Comparison of ENCODE assay signal across 13 cellular contexts in the genomic region with DNA sequence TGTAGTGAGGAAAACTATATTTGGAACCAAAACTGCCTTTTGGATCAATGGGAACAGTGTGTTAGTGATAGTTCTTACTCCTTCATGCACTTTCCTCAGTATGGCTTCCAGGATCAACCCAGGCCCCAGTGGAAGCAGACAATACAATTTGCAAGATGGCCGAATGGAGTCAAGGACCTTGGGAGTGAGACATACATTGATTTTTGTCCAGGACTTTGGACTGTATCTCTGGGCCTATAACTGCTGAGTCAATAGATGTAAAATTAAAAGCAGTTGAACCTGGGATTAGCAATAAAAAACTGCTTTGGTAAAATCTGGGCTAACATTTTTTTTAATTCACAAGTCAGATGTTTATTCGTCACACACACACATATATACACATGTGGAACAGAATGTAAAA. TPM values are rescaled to one million over a fixed set of nuclear protein-coding genes. Genes with fewer than 3 reads are reported as not detected.
DNase-seq lines count a peak whose midpoint lies in the region; ATAC-seq lines count a peak whose summit lies in the region.
"Had no signal": no experiment of that assay in that cellular context is flagged by ENCODE, and none has a peak within 500 bp of the region (broad histone marks: within the 10 kb centered on the region; RNA-seq: fewer than 3 reads in every experiment).

No MANE protein-coding gene starts in this region.

- H3K27ac Mint-ChIP-seq in activated CD4-positive, alpha-beta T cell treated with anti-CD3 and anti-CD28 coated beads, Interleukin-2, amount 10 ng/mL, durations not matched to agents 7 days and 5 days, result no peak overlapping the region
- H3K27ac Mint-ChIP-seq in T-cell (no peak overlapping the region), immature natural killer cell (peak overlapping the region in 5 of 6 donors; percentile 8 to 54 (median 20))

- H3K36me3 Mint-ChIP-seq in activated CD4-positive, alpha-beta T cell treated with anti-CD3 and anti-CD28 coated beads, Interleukin-2, amount 10 ng/mL, durations not matched to agents 7 days and 5 days (ENCODE audit: low read depth), result no peaks in the 10 kb centered on the region
- peaks cover 4% of the 10 kb centered on the region for H3K36me3 Mint-ChIP-seq in T-cell
- peaks cover 3 to 13% (median 7%) of the 10 kb centered on the region in 3 donors for H3K36me3 Mint-ChIP-seq in immature natural killer cell

- no peak overlapping the region for H3K9ac ChIP-seq in skeletal muscle tissue (ENCODE audit: low read depth in 1 of 3, low read length in 3 of 3)

- H3K27ac ChIP-seq in skeletal muscle tissue (ENCODE audit: low read depth, low read length), result no peak overlapping the region
- H3K27ac ChIP-seq: HL-60 had no signal

- no peaks in the 10 kb centered on the region for H3K9me3 ChIP-seq in skeletal muscle tissue (ENCODE audit: control insufficient read depth in 3 of 3, low read length in 3 of 3)

- no peak for DNase-seq in activated CD4-positive, alpha-beta T cell treated with anti-CD3 and anti-CD28 coated beads, Interleukin-2, amount 10 ng/mL, durations not matched to agents 7 days and 5 days
- no peak for DNase-seq in activated CD4-positive, alpha-beta T cell treated with anti-CD3 and anti-CD28 coated beads for 48 hours
- DNase-seq in T-cell, result no peak
- no peak for DNase-seq in immature natural killer cell
- DNase-seq in SK-N-DZ (ENCODE audit: low spot score), result no peak
- DNase-seq: activated CD4-positive, alpha-beta T cell treated with anti-CD3 and anti-CD28 coated beads for 1 hour; NCI-H1930; Right ventricle myocardium superior; stimulated activated CD4-positive, alpha-beta T cell treated with anti-CD3 and anti-CD28 coated beads, Interleukin-2, amount 100 ng/mL, for 48 hours had no signal

- H3K27me3 ChIP-seq in skeletal muscle tissue (ENCODE audit: control insufficient read depth in 3 of 3, insufficient read depth in 3 of 3, low read length in 3 of 3), result no peaks in the 10 kb centered on the region

- no peaks in the 10 kb centered on the region for H3K9me3 Mint-ChIP-seq in activated CD4-positive, alpha-beta T cell treated with anti-CD3 and anti-CD28 coated beads, Interleukin-2, amount 10 ng/mL, durations not matched to agents 7 days and 5 days
- H3K9me3 Mint-ChIP-seq in T-cell (no peaks in the 10 kb centered on the region), immature natural killer cell (no peaks in the 10 kb centered on the region)

- H3K4me3 Mint-ChIP-seq in activated CD4-positive, alpha-beta T cell treated with anti-CD3 and anti-CD28 coated beads, Interleukin-2, amount 10 ng/mL, durations not matched to agents 7 days and 5 days, result peak overlapping the region; percentile 72
- H3K4me3 Mint-ChIP-seq in T-cell (peak overlapping the region; percentile 37 to 74 (median 68)), immature natural killer cell (peak overlapping the region; percentile 22 to 81 (median 79))

- CTCF ChIA-PET in activated CD4-positive, alpha-beta T cell treated with anti-CD3 and anti-CD28 coated beads, Interleukin-2, amount 10 ng/mL, durations not matched to agents 7 days and 5 days (lab: Charles Lee), result no interaction called here
- CTCF ChIA-PET in T-cell (lab: Charles Lee), result no interaction called here

- POLR2A ChIA-PET in activated CD4-positive, alpha-beta T cell treated with anti-CD3 and anti-CD28 coated beads, Interleukin-2, amount 10 ng/mL, durations not matched to agents 7 days and 5 days (lab: Charles Lee), result no interaction called here
- POLR2A ChIA-PET in T-cell (lab: Charles Lee), result no interaction called here

- peak overlapping the region in 2 of 3 donors; percentile 79 to 85 for H3K4me3 ChIP-seq in skeletal muscle tissue (ENCODE audit: low read length in 3 of 3)

- peaks cover 2 to 9% (median 8%) of the 10 kb centered on the region in 3 donors for H3K36me3 ChIP-seq in skeletal muscle tissue (ENCODE audit: control insufficient read depth in 3 of 3, insufficient read depth in 3 of 3, low read length in 3 of 3)

- peaks cover 16 to 32% (median 31%) of the 10 kb centered on the region in 3 donors for H3K4me1 ChIP-seq in skeletal muscle tissue (ENCODE audit: control insufficient read depth in 3 of 3, insufficient read depth in 3 of 3, low read length in 3 of 3)

- H3K27me3 Mint-ChIP-seq in activated CD4-positive, alpha-beta T cell treated with anti-CD3 and anti-CD28 coated beads, Interleukin-2, amount 10 ng/mL, durations not matched to agents 7 days and 5 days, result peaks cover 12% of the 10 kb centered on the region
- H3K27me3 Mint-ChIP-seq in T-cell (peaks cover 0 to 9% of the 10 kb centered on the region in 2 donors), immature natural killer cell (ENCODE audit: low read depth in 3 of 3) (peaks cover 4 to 9% (median 7%) of the 10 kb centered on the region in 3 donors)

- H3K4me1 Mint-ChIP-seq in activated CD4-positive, alpha-beta T cell treated with anti-CD3 and anti-CD28 coated beads, Interleukin-2, amount 10 ng/mL, durations not matched to agents 7 days and 5 days, result peaks cover 22% of the 10 kb centered on the region
- H3K4me1 Mint-ChIP-seq in T-cell, result peaks cover 22 to 25% (median 23%) of the 10 kb centered on the region in 3 donors
- H3K4me1 Mint-ChIP-seq in immature natural killer cell, result peaks cover 31 to 44% of the 10 kb centered on the region in 2 donors

- no peak for ATAC-seq in T-cell (replicated peaks in 1 of 4)
- ATAC-seq in HG03108 (IDR thresholded peaks at IDR 0.05; ENCODE audit: unreplicated experiment), result no peak
- ATAC-seq in HG02840 (IDR thresholded peaks at IDR 0.05; ENCODE audit: low FRiP score, unreplicated experiment), result no peak

RNA-seq across cellular contexts. Expression of a gene that starts 1.8 kb away (rescaled TPM):
- under 1 TPM; 0.52 to 0.56 TPM for total RNA-seq in activated CD4-positive, alpha-beta T cell treated with anti-CD3 and anti-CD28 coated beads, Interleukin-2, amount 10 ng/mL, durations not matched to agents 7 days and 5 days
- total RNA-seq in T-cell (1 to 10 TPM in 4 of 5 donors, under 1 TPM in 1; 0.79 to 2.1 (median 1.7) TPM), skeletal muscle tissue (10.4 TPM)
- polyA plus RNA-seq in immature natural killer cell, result 1 to 10 TPM in 2 of 3 donors, not detected in 1; 1.9 to 3.2 TPM
- polyA plus RNA-seq in SK-N-DZ (2014; cell fraction: cytosol; rRNA removed), result 11.1 and 12.5 TPM in 2 replicates
- 7.2 and 10.8 TPM in 2 replicates for polyA plus RNA-seq in SK-N-DZ (2014; cell fraction: nucleus; rRNA removed)

Comparison
In these comparisons a context has a peak if more than half of its experiments do, and no peak if none do; other contexts are left out.
1. H3K27ac Mint-ChIP-seq: peak in immature natural killer cell (5 of 6); none in activated CD4-positive, alpha-beta T cell treated with anti-CD3 and anti-CD28 coated beads, Interleukin-2, amount 10 ng/mL, durations not matched to agents 7 days and 5 days (single experiment) and T-cell (0 of 2).
2. Peak in every context shown above with its lines, with median percentiles within 50 percentile points of each other: H3K4me3 Mint-ChIP-seq.